In genomic region chr1:3113047-3113740, GRCh38 we compare ENCODE assay signal across 18 cellular contexts. TPM values are rescaled to one million over a fixed set of nuclear protein-coding genes. Genes with fewer than 3 reads are reported as not detected.
DNase-seq lines count a peak whose midpoint lies in the region; ATAC-seq and TF ChIP-seq lines count a peak whose summit lies in the region.
"Had no signal": no experiment of that assay in that cellular context is flagged by ENCODE, and none has a peak within 500 bp of the region (broad histone marks: within the 10 kb centered on the region; RNA-seq: fewer than 3 reads in every experiment).

No MANE protein-coding gene starts in this region.

- H3K9me3 ChIP-seq in body of pancreas: no peaks in the 10 kb centered on the region
- H3K9me3 ChIP-seq in left lung: no peaks in the 10 kb centered on the region
- no peaks in the 10 kb centered on the region for H3K9me3 ChIP-seq in aorta (ENCODE audit: control insufficient read depth, low read length)
- H3K9me3 ChIP-seq: BE2C had no signal

- no peaks in the 10 kb centered on the region for H3K36me3 ChIP-seq in body of pancreas (replicated peaks in 1 of 2; ENCODE audit: insufficient read depth in 1 of 2, low read depth in 2 of 2)
- no peaks in the 10 kb centered on the region for H3K36me3 ChIP-seq in left lung
- H3K36me3 ChIP-seq in aorta (ENCODE audit: control insufficient read depth in 1 of 2, insufficient read depth in 2 of 2, low read length in 1 of 2): no peaks in the 10 kb centered on the region
- H3K36me3 ChIP-seq: BE2C had no signal

- H3K4me3 ChIP-seq in body of pancreas: no peak overlapping the region
- no peak overlapping the region for H3K4me3 ChIP-seq in left lung
- H3K4me3 ChIP-seq in retinal pigment epithelial cell (ENCODE audit: low read length): no peak overlapping the region
- H3K4me3 ChIP-seq in aorta (ENCODE audit: low read length in 2 of 2): no peak overlapping the region
- H3K4me3 ChIP-seq: K562 had no signal

- WGBS in body of pancreas, 2 donors: 33 to 70% methylated on average over 6 to 20 of the region's 20 CpGs
- 5 to 14% methylated on average over 20 of the region's 20 CpGs for WGBS in aorta, 2 donors

- DNase-seq in body of pancreas (no peak), left lung (no peak), retinal pigment epithelial cell (ENCODE audit: low read depth) (peak; percentile 73), aorta (no peak)
- DNase-seq in activated CD8-positive, alpha-beta memory T cell treated with anti-CD3 and anti-CD28 coated beads, Interleukin-2, amount 50 U/mL, for 48 hours: no peak
- DNase-seq in stimulated activated CD4-positive, alpha-beta T cell treated with anti-CD3 and anti-CD28 coated beads, Interleukin-1b, Interleukin-23, amount 100 ng/mL, for 48 hours: no peak
- DNase-seq: BE2C; CD8-positive, alpha-beta T cell; DND-41; GDM1; NCI-H1436 treated with DMSO at 0.1 percent for 48 hours; NCI-H2081; NCI-H2227 treated with DMSO at 0.1 percent for 48 hours; NCI-H526 treated with DMSO at 0.1 percent for 48 hours had no signal

- H3K27me3 ChIP-seq in body of pancreas (no peaks in the 10 kb centered on the region), left lung (peaks cover 0 to 49% of the 10 kb centered on the region in 2 donors), aorta (ENCODE audit: control insufficient read depth in 1 of 2, insufficient read depth in 2 of 2, low read length in 1 of 2) (no peaks in the 10 kb centered on the region)
- H3K27me3 ChIP-seq: BE2C had no signal

- peaks cover 57% of the 10 kb centered on the region for H3K4me1 ChIP-seq in body of pancreas
- no peaks in the 10 kb centered on the region for H3K4me1 ChIP-seq in left lung
- H3K4me1 ChIP-seq in aorta (ENCODE audit: control insufficient read depth in 1 of 2, insufficient read depth in 2 of 2, low read length in 2 of 2): peaks cover 3 to 5% of the 10 kb centered on the region in 2 donors
- H3K4me1 ChIP-seq: BE2C had no signal

- ATAC-seq in body of pancreas: no peak
- peak; percentile 81 for ATAC-seq in left lung
- peak; percentile 23 for ATAC-seq in aorta (ENCODE audit: low FRiP score)
- ATAC-seq in GM18505 (IDR thresholded peaks at IDR 0.05; ENCODE audit: unreplicated experiment): no peak
- ATAC-seq: CD8-positive, alpha-beta T cell; K562 had no signal

- TF ChIP-seq CTCF in body of pancreas (IDR thresholded peaks at IDR 0.05) (no peak), left lung (IDR thresholded peaks at IDR 0.05) (no peak), retinal pigment epithelial cell (conservative IDR thresholded peaks at IDR 0.05; ENCODE audit: low read depth, low read length) (no peak)

- TF ChIP-seq POLR2A in body of pancreas (IDR thresholded peaks at IDR 0.05) (no peak), GM18505 (IDR thresholded peaks at IDR 0.05; ENCODE audit: borderline replicate concordance, extremely low read depth, insufficient read depth, insufficient read length) (no peak)

- peak overlapping the region; percentile 9 to 68 (median 62) for H3K27ac ChIP-seq in body of pancreas
- H3K27ac ChIP-seq in left lung: no peak overlapping the region
- H3K27ac ChIP-seq in aorta (ENCODE audit: low read depth in 1 of 2, low read length in 2 of 2): peak overlapping the region; percentile 48 to 86
- H3K27ac ChIP-seq: RWPE1 had no signal

- intact Hi-C loops in body of pancreas (cut with DNase I) (no loop called here), left lung (cut with DNase I) (no loop called here), aorta (cut with DNase I) (no loop called here)

RNA-seq across cellular contexts. Expression of gene PRDM16, which starts 44.2 kb away (rescaled TPM):
- total RNA-seq in body of pancreas: 10 to 100 TPM; 15.2 to 16.6 TPM
- total RNA-seq in left lung: 10 to 100 TPM; 14.9 to 18.0 TPM
- 10 to 100 TPM; 61.9 to 80.7 TPM for total RNA-seq in aorta
- 10 to 100 TPM in 1 of 2 donors, 1 to 10 TPM in 1; 5.0 to 21.1 TPM for polyA plus RNA-seq in aorta
- total RNA-seq: CD8-positive, alpha-beta T cell; OCI-LY7 had no signal

Comparison
In these comparisons a context has a peak if more than half of its experiments do, and no peak if none do; other contexts are left out.
1. ATAC-seq: peak in left lung (single experiment) and aorta (single experiment); none in body of pancreas (single experiment) and GM18505 (single experiment).
2. H3K27ac ChIP-seq: peak in body of pancreas (4 of 4) and aorta (2 of 2); none in left lung (0 of 2).